30 cellular contexts compared by ENCODE assay signal in genomic region chr18:22268641-22269128, GRCh38.
A peak's percentile ranks its signal among the peaks of the same experiment; 100 is the strongest.
DNase-seq lines count a peak whose midpoint lies in the region; ATAC-seq, FAIRE-seq and TF ChIP-seq lines count a peak whose summit lies in the region.
"Had no signal": no experiment of that assay in that cellular context is flagged by ENCODE, and none has a peak within 500 bp of the region (broad histone marks: within the 10 kb centered on the region; RNA-seq: fewer than 3 reads in every experiment).

No MANE protein-coding gene starts in this region.

- in situ Hi-C loops in K562 (cut with MboI), result no loop called here

- H3K9me3 ChIP-seq in K562 (replicated peaks; ENCODE audit: control insufficient read depth, insufficient read depth, low read depth, low read length) (no peaks in the 10 kb centered on the region), mucosa of descending colon (no peaks in the 10 kb centered on the region)
- H3K9me3 ChIP-seq: colonic mucosa, ovary, SJSA1, upper lobe of right lung had no signal

- no peak overlapping the region for H3K27ac ChIP-seq in K562 (ENCODE audit: extremely low read depth, low read depth, low read length)
- H3K27ac ChIP-seq: colonic mucosa, KMS-11, ovary, SJSA1, upper lobe of right lung had no signal

- H3K4me1 ChIP-seq in K562 (replicated peaks in 1 of 2; ENCODE audit: control insufficient read depth in 2 of 2, insufficient read depth in 2 of 2, low read length in 2 of 2), result no peaks in the 10 kb centered on the region
- peaks cover 5% of the 10 kb centered on the region for H3K4me1 ChIP-seq in mucosa of descending colon (ENCODE audit: low read depth)
- H3K4me1 ChIP-seq: colonic mucosa, upper lobe of right lung had no signal

- no peak overlapping the region for H3K4me3 Mint-ChIP-seq in activated CD4-positive, alpha-beta T cell treated with anti-CD3 and anti-CD28 coated beads, Interleukin-2, amount 10 ng/mL, durations not matched to agents 7 days and 5 days
- H3K4me3 Mint-ChIP-seq: activated naive CD8-positive, alpha-beta T cell treated with anti-CD3 and anti-CD28 coated beads for 36 hours; activated T-cell treated with anti-CD3 and anti-CD28 coated beads, Interleukin-2, amount 50 U/mL, for 24 hours; neural crest cell had no signal

- H3K9ac ChIP-seq in K562 (ENCODE audit: insufficient read depth in 1 of 2, low read depth in 2 of 2, low read length in 2 of 2), result no peak overlapping the region
- H3K9ac ChIP-seq: KMS-11 had no signal

- no peak for TF ChIP-seq RAD21 in K562 (CRISPR knock-in tag; conservative IDR thresholded peaks at IDR 0.05 in 1 of 2, IDR thresholded peaks at IDR 0.05 in 1 of 2)

- no peaks in the 10 kb centered on the region for H3K4me1 Mint-ChIP-seq in activated CD4-positive, alpha-beta T cell treated with anti-CD3 and anti-CD28 coated beads, Interleukin-2, amount 10 ng/mL, durations not matched to agents 7 days and 5 days
- H3K4me1 Mint-ChIP-seq: activated naive CD8-positive, alpha-beta T cell treated with anti-CD3 and anti-CD28 coated beads for 36 hours; neural crest cell had no signal

- no peaks in the 10 kb centered on the region for H3K9me1 ChIP-seq in K562 (ENCODE audit: control insufficient read depth, insufficient read depth, low read length)

- no peaks in the 10 kb centered on the region for H3K36me3 Mint-ChIP-seq in activated CD4-positive, alpha-beta T cell treated with anti-CD3 and anti-CD28 coated beads, Interleukin-2, amount 10 ng/mL, durations not matched to agents 7 days and 5 days (ENCODE audit: low read depth)
- H3K36me3 Mint-ChIP-seq: activated naive CD8-positive, alpha-beta T cell treated with anti-CD3 and anti-CD28 coated beads for 36 hours had no signal

- H2AFZ ChIP-seq in K562 (ENCODE audit: low read depth, low read length), result no peak overlapping the region

- no peak for TF ChIP-seq EP300 in K562 (IDR thresholded peaks at IDR 0.05; ENCODE audit: low read length)

- no peak for ATAC-seq in K562
- ATAC-seq in mucosa of descending colon, result peak; percentile 64
- ATAC-seq in GM18861 (IDR thresholded peaks at IDR 0.05; ENCODE audit: unreplicated experiment), result no peak
- no peak for ATAC-seq in GM18520 (IDR thresholded peaks at IDR 0.05; ENCODE audit: unreplicated experiment)
- ATAC-seq: GM12878; stimulated activated naive CD8-positive, alpha-beta T cell treated with anti-CD3 and anti-CD28 coated beads, Interleukin-15, Interleukin-2, amounts not matched to agents 100 U/mL and 50 U/mL, for 24 hours had no signal

- no peaks in the 10 kb centered on the region for H3K79me2 ChIP-seq in K562 (ENCODE audit: control insufficient read depth, insufficient read depth, low read length)

- H3K4me3 ChIP-seq in K562 (no peak overlapping the region), mucosa of descending colon (no peak overlapping the region)
- H3K4me3 ChIP-seq: colonic mucosa, GM12878, ovary, SJSA1, upper lobe of right lung had no signal

- H4K20me1 ChIP-seq in K562 (replicated peaks; ENCODE audit: control insufficient read depth, insufficient read depth, low read length), result no peaks in the 10 kb centered on the region

- H3K27me3 Mint-ChIP-seq in activated CD4-positive, alpha-beta T cell treated with anti-CD3 and anti-CD28 coated beads, Interleukin-2, amount 10 ng/mL, durations not matched to agents 7 days and 5 days, result no peaks in the 10 kb centered on the region
- H3K27me3 Mint-ChIP-seq: activated naive CD8-positive, alpha-beta T cell treated with anti-CD3 and anti-CD28 coated beads for 36 hours; activated T-cell treated with anti-CD3 and anti-CD28 coated beads, Interleukin-2, amount 50 U/mL, for 24 hours had no signal

- TF ChIP-seq CTCF in K562 (IDR thresholded peaks at IDR 0.05 in 2 of 3, conservative IDR thresholded peaks at IDR 0.05 in 1 of 3; ENCODE audit: insufficient read depth in 2 of 3, low read depth in 1 of 3, low read length in 3 of 3) (no peak), mucosa of descending colon (IDR thresholded peaks at IDR 0.05) (no peak)

- no peak overlapping the region for H3K4me2 ChIP-seq in K562 (ENCODE audit: insufficient read depth, low read length)
- H3K4me2 ChIP-seq: KMS-11 had no signal

- BruUV-seq in K562 (replicated peaks; lab: Mats Ljungman, UMichigan), result no TSS peak

- DNase-seq in activated CD4-positive, alpha-beta T cell treated with anti-CD3 and anti-CD28 coated beads, Interleukin-2, amount 10 ng/mL, durations not matched to agents 7 days and 5 days, result no peak
- DNase-seq in activated CD4-positive, alpha-beta T cell treated with anti-CD3 and anti-CD28 coated beads for 48 hours, result no peak
- DNase-seq in NCI-H1105 (lab: John Stamatoyannopoulos, UW) (peak; percentile 72), K562 (ENCODE audit: extremely low read depth in 1 of 4, low spot score in 3 of 4) (no peak), mucosa of descending colon (peak in 1 of 3 donors; percentile 50), H54 (ENCODE audit: insufficient read length, low spot score) (no peak)
- DNase-seq: activated CD4-positive, alpha-beta T cell treated with anti-CD3 and anti-CD28 coated beads, Interleukin-2, amount 50 U/mL, for 1 hour; activated gamma-delta T cell; activated naive CD8-positive, alpha-beta T cell treated with anti-CD3 and anti-CD28 coated beads for 36 hours; activated T-cell treated with anti-CD3 and anti-CD28 coated beads, Interleukin-2, amount 50 U/mL, for 24 hours; aorta; colonic mucosa; effector CD8-positive, alpha-beta T cell; H7; mesendoderm; NCI-H1694; NCI-H2171; NCI-H524 treated with DMSO at 0.1 percent for 48 hours; ovary; stimulated activated naive CD8-positive, alpha-beta T cell treated with anti-CD3 and anti-CD28 coated beads, Interleukin-15, Interleukin-2, amounts not matched to agents 100 U/mL and 50 U/mL, for 24 hours; upper lobe of right lung had no signal

- no peak for TF ChIP-seq POLR2A in K562 (conservative IDR thresholded peaks at IDR 0.05)
- no peak for TF ChIP-seq POLR2A in H54 (IDR thresholded peaks at IDR 0.05; ENCODE audit: low read depth, low read length)

- H3K27me3 ChIP-seq in K562 (ENCODE audit: control insufficient read depth in 2 of 2, insufficient read depth in 2 of 2, low read length in 2 of 2), result peaks cover 6 to 17% of the 10 kb centered on the region in 2 experiments; a peak in 3 of 5 replicates
- H3K27me3 ChIP-seq: colonic mucosa, ovary, SJSA1, upper lobe of right lung had no signal

- WGBS in K562 (ENCODE audit: insufficient coverage, low coverage, missing lambda C conversion rate), result 3% methylated on average over 4 of the region's 4 CpGs

- peaks cover 3% of the 10 kb centered on the region for H3K9me3 Mint-ChIP-seq in activated CD4-positive, alpha-beta T cell treated with anti-CD3 and anti-CD28 coated beads, Interleukin-2, amount 10 ng/mL, durations not matched to agents 7 days and 5 days
- H3K9me3 Mint-ChIP-seq: activated naive CD8-positive, alpha-beta T cell treated with anti-CD3 and anti-CD28 coated beads for 36 hours; activated T-cell treated with anti-CD3 and anti-CD28 coated beads, Interleukin-2, amount 50 U/mL, for 24 hours; neural crest cell had no signal

- CTCF ChIA-PET in activated CD4-positive, alpha-beta T cell treated with anti-CD3 and anti-CD28 coated beads, Interleukin-2, amount 10 ng/mL, durations not matched to agents 7 days and 5 days (lab: Charles Lee), result no interaction called here
- CTCF ChIA-PET in K562 (lab: Yijun Ruan, JAX; ENCODE audit: low intra/inter-chr PET ratio), result interaction anchor here (0.6 kb wide), 1 partner anchor 916 kb away, joined by 3 read pairs; no protein-coding TSS in a partner anchor

- peak overlapping the region; percentile 27 for H3K27ac Mint-ChIP-seq in activated CD4-positive, alpha-beta T cell treated with anti-CD3 and anti-CD28 coated beads, Interleukin-2, amount 10 ng/mL, durations not matched to agents 7 days and 5 days
- H3K27ac Mint-ChIP-seq: activated naive CD8-positive, alpha-beta T cell treated with anti-CD3 and anti-CD28 coated beads for 36 hours; activated T-cell treated with anti-CD3 and anti-CD28 coated beads, Interleukin-2, amount 50 U/mL, for 24 hours had no signal

- H3K36me3 ChIP-seq in K562 (ENCODE audit: control insufficient read depth, insufficient read depth, low read length) (no peaks in the 10 kb centered on the region), mucosa of descending colon (ENCODE audit: low read depth) (no peaks in the 10 kb centered on the region)
- H3K36me3 ChIP-seq: colonic mucosa, ovary, SJSA1, upper lobe of right lung had no signal

- intact Hi-C loops in K562 (cut with micrococcal nuclease) (no loop called here), mucosa of descending colon (cut with DNase I, micrococcal nuclease) (no loop called here)

- POLR2A ChIA-PET in activated CD4-positive, alpha-beta T cell treated with anti-CD3 and anti-CD28 coated beads, Interleukin-2, amount 10 ng/mL, durations not matched to agents 7 days and 5 days (lab: Charles Lee), result no interaction called here
- POLR2A ChIA-PET in K562 (lab: Yijun Ruan, JAX), result no interaction called here

- FAIRE-seq in K562 (lab: Jason Lieb, UNC) (no peak), H54 (lab: Jason Lieb, UNC) (no peak)
- FAIRE-seq: A204.1, bronchial epithelial cell, GM12878, RCC 7860 had no signal

TF ChIP-seq in K562, 482 proteins besides CTCF, POLR2A, EP300 and RAD21:
- TF ChIP-seq DPF2 (IDR thresholded peaks at IDR 0.05) (no peak), NFIC (IDR thresholded peaks at IDR 0.05) (peak; percentile 81), NFIX (CRISPR knock-in tag; IDR thresholded peaks at IDR 0.05; ENCODE audit: low read depth) (peak; percentile 58)
